ENCODE assay signal across 17 cellular contexts in the genomic region with DNA sequence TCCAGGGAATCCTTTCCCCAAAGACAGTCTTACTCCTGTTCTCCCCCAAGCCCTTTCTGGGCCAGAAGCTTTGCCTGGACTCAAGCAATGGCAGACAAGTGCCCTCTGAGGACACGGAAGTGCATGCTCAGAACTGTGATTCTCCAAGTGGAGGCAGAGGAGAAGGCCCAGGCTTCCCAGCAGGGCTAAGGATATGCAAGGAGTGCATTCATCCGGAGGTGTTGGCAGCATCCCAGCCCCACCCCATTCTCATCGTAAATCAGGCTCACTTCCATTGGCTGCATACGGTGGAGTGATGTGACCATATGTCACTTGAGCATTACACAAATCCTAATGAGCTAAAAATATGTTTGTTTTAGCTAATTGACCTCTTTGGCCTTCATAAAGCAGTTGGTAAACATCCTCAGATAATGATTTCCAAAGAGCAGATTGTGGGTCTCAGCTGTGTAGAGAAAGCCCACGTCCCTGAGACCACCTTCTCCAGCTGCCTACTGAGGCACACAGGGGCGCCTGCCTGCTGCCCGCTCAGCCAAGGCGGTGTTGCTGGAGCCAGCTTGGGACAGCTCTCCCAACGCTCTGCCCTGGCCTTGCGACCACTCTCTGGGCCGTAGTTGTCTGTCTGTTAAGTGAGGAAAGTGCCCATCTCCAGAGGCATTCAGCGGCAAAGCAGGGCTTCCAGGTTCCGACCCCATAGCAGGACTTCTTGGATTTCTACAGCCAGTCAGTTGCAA. TPM values are rescaled to one million over a fixed set of nuclear protein-coding genes. Genes with fewer than 3 reads are reported as not detected.
DNase-seq lines count a peak whose midpoint lies in the region; FAIRE-seq and TF ChIP-seq lines count a peak whose summit lies in the region.
"Had no signal": no experiment of that assay in that cellular context is flagged by ENCODE, and none has a peak within 500 bp of the region (broad histone marks: within the 10 kb centered on the region; RNA-seq: fewer than 3 reads in every experiment).

No MANE protein-coding gene starts in this region.

- H3K36me3 ChIP-seq in bronchial epithelial cell (ENCODE audit: control insufficient read depth, insufficient read depth, low read length), result no peaks in the 10 kb centered on the region
- H3K36me3 ChIP-seq: neutrophil had no signal

- no peak for FAIRE-seq in bronchial epithelial cell (lab: Jason Lieb, UNC)
- FAIRE-seq: A204.1 had no signal

- TF ChIP-seq CTCF in bronchial epithelial cell (IDR thresholded peaks at IDR 0.05; ENCODE audit: insufficient read depth, low read length, severe bottlenecking), result no peak

- peaks cover 4% of the 10 kb centered on the region for H3K27me3 ChIP-seq in bronchial epithelial cell (ENCODE audit: control insufficient read depth, insufficient read depth, low read length)
- H3K27me3 ChIP-seq: neutrophil had no signal

- intact Hi-C loops in posterior vena cava (cut with DNase I), result no loop called here

- DNase-seq in DMS53 (lab: John Stamatoyannopoulos, UW) (peak; percentile 10), DMS53 treated with DMSO at 0.1 percent for 48 hours (lab: John Stamatoyannopoulos, UW; ENCODE audit: unreplicated experiment) (no peak), NCI-H1436 treated with DMSO at 0.1 percent for 48 hours (lab: John Stamatoyannopoulos, UW) (peak; percentile 75), bronchial epithelial cell (ENCODE audit: low read depth) (peak; percentile 9), posterior vena cava (ENCODE audit: low spot score) (peak; percentile 51), activated T-cell treated with anti-CD3 and anti-CD28 coated beads for 4 hours (no peak), epidermal melanocyte (ENCODE audit: insufficient read length, low spot score) (no peak)
- DNase-seq in stimulated activated naive CD4-positive, alpha-beta T cell (lab: John Stamatoyannopoulos, UW), result no peak
- DNase-seq: activated naive CD8-positive, alpha-beta T cell treated with anti-CD3 and anti-CD28 coated beads, Interleukin-2, amount 50 U/mL, for 24 hours; erythroblast; hypothalamus; IMR-90 had no signal

- H3K4me3 ChIP-seq in bronchial epithelial cell (ENCODE audit: low read depth, low read length), result no peak overlapping the region

RNA-seq across cellular contexts. Expression of a gene that starts 1.4 kb away (rescaled TPM):
- total RNA-seq in bronchial epithelial cell (not detected in 2 replicates), posterior vena cava (not detected)
- total RNA-seq: IMR-90, liver, skeletal muscle tissue, subcutaneous adipose tissue had no signal

RNA-seq across cellular contexts. Expression of a gene that starts 24.5 kb away (rescaled TPM):
- total RNA-seq in bronchial epithelial cell, result not detected in 2 replicates
- total RNA-seq in posterior vena cava, result not detected
- total RNA-seq: skeletal muscle tissue, subcutaneous adipose tissue had no signal

RNA-seq across cellular contexts. Expression of a gene that starts 37.4 kb away (rescaled TPM):
- total RNA-seq in bronchial epithelial cell (under 0.01 and 0.13 TPM in 2 replicates), posterior vena cava (not detected)

RNA-seq across cellular contexts. Expression of a gene that starts 46.7 kb away (rescaled TPM):
- total RNA-seq in bronchial epithelial cell, result not detected in 2 replicates
- 10 to 100 TPM in 1 of 2 donors, 1 to 10 TPM in 1; 1.5 to 18.6 TPM for total RNA-seq in posterior vena cava
- total RNA-seq: IMR-90 had no signal

Comparison
In these comparisons a context has a peak if more than half of its experiments do, and no peak if none do; other contexts are left out.
1. DNase-seq: peak in DMS53 (single experiment), NCI-H1436 treated with DMSO at 0.1 percent for 48 hours (single experiment), bronchial epithelial cell (single experiment) and posterior vena cava (single experiment); none in DMS53 treated with DMSO at 0.1 percent for 48 hours (single experiment), activated T-cell treated with anti-CD3 and anti-CD28 coated beads for 4 hours (single experiment), stimulated activated naive CD4-positive, alpha-beta T cell (0 of 6) and epidermal melanocyte (single experiment).